Comparison of ENCODE assay signal across 1 cellular context in the genomic region with DNA sequence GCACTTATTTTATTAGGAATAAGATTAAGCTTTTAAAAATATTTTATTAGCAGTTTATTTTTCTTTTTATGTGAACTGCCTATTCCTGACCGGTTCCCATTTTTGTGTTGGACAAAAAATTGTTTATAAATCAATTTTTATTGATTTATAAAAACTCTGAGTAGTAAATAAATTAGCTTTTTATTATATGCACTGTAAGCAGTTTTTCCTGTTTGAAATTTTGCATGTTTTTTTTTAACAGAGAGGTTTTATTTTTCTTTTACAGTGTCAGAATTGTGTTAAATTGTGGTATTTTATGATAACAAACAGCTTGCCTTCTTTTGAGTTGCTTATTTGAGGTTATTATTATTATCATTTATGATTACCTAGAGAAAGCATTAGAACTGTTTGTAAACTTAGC.
TF ChIP-seq lines count a peak whose summit lies in the region.

No MANE protein-coding gene starts in this region.

TF ChIP-seq in K562, 482 proteins besides CTCF, POLR2A, EP300 and RAD21 (continued from another document):
- TF ChIP-seq USF1 (CRISPR knock-in tag; IDR thresholded peaks at IDR 0.05), result no peak
- peak; percentile 79 for TF ChIP-seq ZNF316 (IDR thresholded peaks at IDR 0.05)
- no peak for TF ChIP-seq IRF2 (CRISPR knock-in tag; IDR thresholded peaks at IDR 0.05)
- TF ChIP-seq MAFK (IDR thresholded peaks at IDR 0.05; ENCODE audit: low read length), result peak; percentile 33; the same call in 1 of the 2 replicates
- no peak for TF ChIP-seq MED1 (CRISPR knock-in tag; IDR thresholded peaks at IDR 0.05; ENCODE audit: borderline replicate concordance)
- TF ChIP-seq ETV1 (tag; conservative IDR thresholded peaks at IDR 0.05; ENCODE audit: low read depth), result no peak
- no peak for TF ChIP-seq HBP1 (CRISPR knock-in tag; IDR thresholded peaks at IDR 0.05)
- no peak for TF ChIP-seq ZNF217 (CRISPR knock-in tag; IDR thresholded peaks at IDR 0.05)
